In the genomic region with DNA sequence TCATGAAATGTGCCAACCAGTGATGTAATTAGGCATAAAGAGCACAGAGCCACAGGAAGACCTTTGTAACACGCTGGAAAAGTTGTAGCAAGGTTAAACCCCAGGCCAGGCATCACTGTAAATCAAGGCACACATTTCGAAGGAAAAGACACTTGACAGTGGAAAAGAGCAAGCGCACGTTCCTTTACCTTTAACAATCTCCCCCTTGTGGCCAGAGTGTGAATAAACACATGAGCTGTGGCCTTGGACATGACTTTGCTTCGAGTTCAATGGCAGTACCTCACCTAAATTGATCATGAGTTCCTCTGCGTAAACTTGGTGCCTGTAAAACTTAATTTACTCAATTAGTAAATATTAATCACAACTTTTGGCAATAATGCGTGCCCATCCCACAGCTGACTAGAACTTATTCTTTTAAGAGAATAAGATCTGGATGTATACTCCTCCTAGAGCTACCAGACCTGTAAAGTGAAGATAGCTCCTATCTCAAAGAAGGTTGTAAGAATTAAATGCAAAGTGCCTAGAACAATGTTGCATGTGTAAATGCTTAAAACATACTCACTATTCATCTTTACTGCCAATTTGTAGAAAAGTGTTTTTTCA, we compare ENCODE assay signal across 8 cellular contexts.
A peak's percentile ranks its signal among the peaks of the same experiment; 100 is the strongest.
DNase-seq lines count a peak whose midpoint lies in the region; ATAC-seq lines count a peak whose summit lies in the region.

No MANE protein-coding gene starts in this region.

- H3K27me3 ChIP-seq in effector memory CD4-positive, alpha-beta T cell (replicated peaks; ENCODE audit: control insufficient read depth, insufficient read depth, low read length, poor library complexity, severe bottlenecking) = no peaks in the 10 kb centered on the region

- H3K4me3 ChIP-seq in effector memory CD4-positive, alpha-beta T cell (ENCODE audit: insufficient read depth, low read depth, low read length, poor library complexity, severe bottlenecking) = no peak overlapping the region

- no peaks in the 10 kb centered on the region for H3K36me3 ChIP-seq in effector memory CD4-positive, alpha-beta T cell (ENCODE audit: control insufficient read depth, insufficient read depth, low read length)

- peak; percentile 70 for DNase-seq in CD1c-positive myeloid dendritic cell (ENCODE audit: extremely low spot score)
- DNase-seq in NCI-H460 (ENCODE audit: extremely low read depth, low read depth) = peak; percentile 37
- peak; percentile 1 to 48 for DNase-seq in activated CD4-positive, alpha-beta T cell treated with anti-CD3 and anti-CD28 coated beads, Interleukin-2, amount 50 U/mL, for 24 hours (ENCODE audit: low read depth in 1 of 2, low spot score in 1 of 2)
- DNase-seq in effector memory CD4-positive, alpha-beta T cell = peak; percentile 2 to 35 (median 5)
- DNase-seq in middle frontal gyrus (ENCODE audit: extremely low spot score, low spot score) = peak; percentile 11
- peak; percentile 4 to 12 for DNase-seq in stimulated activated CD8-positive, alpha-beta memory T cell treated with anti-CD3 and anti-CD28 coated beads, Interleukin-7, amount 100 ng/mL, for 48 hours (ENCODE audit: extremely low read depth in 1 of 2, low read depth in 1 of 2)

- no peaks in the 10 kb centered on the region for H3K9me3 ChIP-seq in effector memory CD4-positive, alpha-beta T cell (ENCODE audit: control insufficient read depth, low read length)

- no peak overlapping the region for H3K27ac ChIP-seq in effector memory CD4-positive, alpha-beta T cell (ENCODE audit: insufficient read depth, low read length, poor library complexity, severe bottlenecking)

- no peaks in the 10 kb centered on the region for H3K4me1 ChIP-seq in effector memory CD4-positive, alpha-beta T cell (ENCODE audit: control insufficient read depth, insufficient read depth, low read length, poor library complexity, severe bottlenecking)

- ATAC-seq in GM19025 (IDR thresholded peaks at IDR 0.05; ENCODE audit: low read depth, unreplicated experiment) (peak; percentile 79), HG03139 (IDR thresholded peaks at IDR 0.05; ENCODE audit: unreplicated experiment) (peak; percentile 91)

Comparison
In these comparisons a context has a peak if more than half of its experiments do, and no peak if none do; other contexts are left out.
1. DNase-seq: peak in every context shown above with its lines; median percentile 70 in CD1c-positive myeloid dendritic cell; 37 in NCI-H460; 24 in activated CD4-positive, alpha-beta T cell treated with anti-CD3 and anti-CD28 coated beads, Interleukin-2, amount 50 U/mL, for 24 hours; 11 in middle frontal gyrus; 8 in stimulated activated CD8-positive, alpha-beta memory T cell treated with anti-CD3 and anti-CD28 coated beads, Interleukin-7, amount 100 ng/mL, for 48 hours; 5 in effector memory CD4-positive, alpha-beta T cell.